8 cellular contexts compared by ENCODE assay signal in the genomic region with DNA sequence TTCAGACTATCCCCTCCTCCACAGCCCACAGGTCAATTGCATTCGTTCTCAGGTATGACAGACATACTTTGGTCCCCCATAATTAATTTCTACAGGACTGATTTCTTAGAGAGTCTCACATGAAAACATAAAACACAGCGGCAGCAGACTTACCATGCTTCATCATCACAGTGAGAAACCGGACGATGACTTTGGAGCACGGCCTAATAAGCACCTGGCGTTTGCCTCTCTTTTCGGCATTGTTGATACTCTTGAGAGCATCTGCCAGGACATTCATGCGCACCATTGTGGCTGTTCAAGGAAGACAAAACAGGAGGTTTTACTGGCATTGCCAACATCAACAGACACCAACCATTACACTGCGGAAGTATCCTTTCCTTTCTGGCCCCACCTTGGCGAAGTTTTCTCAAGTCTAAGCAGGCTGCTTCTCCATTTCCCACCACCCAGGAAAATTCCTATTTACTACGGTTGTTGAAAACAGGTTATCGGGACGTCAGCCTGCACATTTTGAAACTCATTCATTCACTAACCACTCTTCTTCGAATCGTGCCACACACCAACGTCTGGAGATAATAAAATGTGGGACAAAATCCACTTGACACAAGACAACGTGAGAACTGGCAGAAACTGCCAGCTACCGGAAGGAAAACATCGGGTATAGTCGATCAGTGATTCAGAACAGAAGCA. TPM values are rescaled to one million over a fixed set of nuclear protein-coding genes. Genes with fewer than 3 reads are reported as not detected.
DNase-seq lines count a peak whose midpoint lies in the region; ATAC-seq and TF ChIP-seq lines count a peak whose summit lies in the region.

No MANE protein-coding gene starts in this region.

- no peak for TF ChIP-seq CTCF in liver (IDR thresholded peaks at IDR 0.05; ENCODE audit: low read depth, low read length, missing input control)
- TF ChIP-seq CTCF in upper lobe of left lung (IDR thresholded peaks at IDR 0.05), result no peak

- no peaks in the 10 kb centered on the region for H3K27me3 Mint-ChIP-seq in activated naive CD4-positive, alpha-beta T cell treated with anti-CD3 and anti-CD28 coated beads, Interleukin-2, amount 10 ng/mL, durations not matched to agents 7 days and 5 days

- ATAC-seq in upper lobe of left lung (ENCODE audit: low FRiP score in 2 of 2), result no peak

- no peak for TF ChIP-seq RAD21 in liver (IDR thresholded peaks at IDR 0.05)

- H3K4me1 ChIP-seq in adipocyte (ENCODE audit: control insufficient read depth, insufficient read depth, low read length) (peaks cover 66% of the 10 kb centered on the region), liver (ENCODE audit: control insufficient read depth in 4 of 4, insufficient read depth in 4 of 4, low read length in 3 of 4) (peaks cover 4 to 26% (median 21%) of the 10 kb centered on the region in 4 donors), upper lobe of left lung (peaks cover 40 to 56% (median 45%) of the 10 kb centered on the region in 4 donors)

- H3K27ac ChIP-seq in liver (ENCODE audit: low read depth in 1 of 2, low read length in 2 of 2) (peak overlapping the region; percentile 55 to 64), upper lobe of left lung (peak overlapping the region; percentile 83 to 94 (median 85))

- H3K36me3 ChIP-seq in adipocyte (ENCODE audit: control insufficient read depth, insufficient read depth, low read length, severe bottlenecking), result peaks cover 73% of the 10 kb centered on the region
- peaks cover 13 to 44% (median 30%) of the 10 kb centered on the region in 4 donors for H3K36me3 ChIP-seq in liver (ENCODE audit: control insufficient read depth in 4 of 4, insufficient read depth in 3 of 4, low read depth in 1 of 4, low read length in 3 of 4)
- H3K36me3 ChIP-seq in upper lobe of left lung, result peaks cover 29 to 65% (median 48%) of the 10 kb centered on the region in 4 donors

- H3K27ac Mint-ChIP-seq in activated naive CD4-positive, alpha-beta T cell treated with anti-CD3 and anti-CD28 coated beads, Interleukin-2, amount 10 ng/mL, durations not matched to agents 7 days and 5 days, result peak overlapping the region; percentile 95

- H3K36me3 Mint-ChIP-seq in activated naive CD4-positive, alpha-beta T cell treated with anti-CD3 and anti-CD28 coated beads, Interleukin-2, amount 10 ng/mL, durations not matched to agents 7 days and 5 days, result peaks cover 87% of the 10 kb centered on the region

- H3K27me3 ChIP-seq in adipocyte (replicated peaks; ENCODE audit: control insufficient read depth, insufficient read depth, low read length), result no peaks in the 10 kb centered on the region
- no peaks in the 10 kb centered on the region for H3K27me3 ChIP-seq in liver (ENCODE audit: control insufficient read depth in 4 of 4, insufficient read depth in 4 of 4, low read length in 3 of 4)
- no peaks in the 10 kb centered on the region for H3K27me3 ChIP-seq in upper lobe of left lung

- H3K9ac ChIP-seq in adipocyte (ENCODE audit: low read length) (peak overlapping the region; percentile 97), liver (ENCODE audit: low read depth in 1 of 2, low read length in 2 of 2) (peak overlapping the region; percentile 94 to 95)

- DNase-seq in activated naive CD4-positive, alpha-beta T cell treated with anti-CD3 and anti-CD28 coated beads, Interleukin-2, amount 10 ng/mL, durations not matched to agents 7 days and 5 days, result no peak
- DNase-seq in activated naive CD4-positive, alpha-beta T cell treated with Interleukin-2 at 50 U/mL for 16 hours, result no peak
- peak; percentile 19 for DNase-seq in adipocyte (ENCODE audit: low read depth)
- no peak for DNase-seq in upper lobe of left lung
- DNase-seq in NCI-H510A treated with DMSO at 0.1 percent for 48 hours (lab: John Stamatoyannopoulos, UW), result no peak
- DNase-seq in stimulated activated CD8-positive, alpha-beta memory T cell treated with anti-CD3 and anti-CD28 coated beads, Interleukin-4, amount 100 ng/mL, for 48 hours, result no peak
- DNase-seq in NCI-H1048 (lab: John Stamatoyannopoulos, UW), result no peak

- TF ChIP-seq POLR2A in upper lobe of left lung (IDR thresholded peaks at IDR 0.05), result no peak

- peaks cover 62% of the 10 kb centered on the region for H3K4me1 Mint-ChIP-seq in activated naive CD4-positive, alpha-beta T cell treated with anti-CD3 and anti-CD28 coated beads, Interleukin-2, amount 10 ng/mL, durations not matched to agents 7 days and 5 days

- peak overlapping the region; percentile 95 for H3K4me3 Mint-ChIP-seq in activated naive CD4-positive, alpha-beta T cell treated with anti-CD3 and anti-CD28 coated beads, Interleukin-2, amount 10 ng/mL, durations not matched to agents 7 days and 5 days

- 14% methylated on average over 20 of the region's 20 CpGs for WGBS in liver
- WGBS in upper lobe of left lung, 2 donors, result 11 to 15% methylated on average over 20 of the region's 20 CpGs

- no peaks in the 10 kb centered on the region for H3K9me3 Mint-ChIP-seq in activated naive CD4-positive, alpha-beta T cell treated with anti-CD3 and anti-CD28 coated beads, Interleukin-2, amount 10 ng/mL, durations not matched to agents 7 days and 5 days

- H3K4me3 ChIP-seq in adipocyte (ENCODE audit: low read length) (peak overlapping the region; percentile 100), liver (ENCODE audit: low read depth in 1 of 3, low read length in 3 of 3) (peak overlapping the region; percentile 65 to 97 (median 89)), upper lobe of left lung (peak overlapping the region; percentile 63 to 98 (median 73))

- H3K9me3 ChIP-seq in adipocyte (ENCODE audit: control insufficient read depth, low read length) (no peaks in the 10 kb centered on the region), liver (ENCODE audit: control insufficient read depth in 4 of 4, low read length in 3 of 4) (no peaks in the 10 kb centered on the region), upper lobe of left lung (no peaks in the 10 kb centered on the region)

- CTCF ChIA-PET in activated naive CD4-positive, alpha-beta T cell treated with anti-CD3 and anti-CD28 coated beads, Interleukin-2, amount 10 ng/mL, durations not matched to agents 7 days and 5 days (lab: Charles Lee), result interaction anchor here (0.7 to 1.4 kb wide), 2 partner anchors 12 to 13 kb away, joined by 3 to 10 read pairs; partner anchors contain the start of gene ARL6IP1

- TF ChIP-seq EP300 in upper lobe of left lung (IDR thresholded peaks at IDR 0.05), result no peak

TF ChIP-seq in liver, 16 proteins besides CTCF, POLR2A, EP300 and RAD21 (continues in another document):
- TF ChIP-seq SP1 (IDR thresholded peaks at IDR 0.05), result no peak
- no peak for TF ChIP-seq GABPA (IDR thresholded peaks at IDR 0.05 in 1 of 2, conservative IDR thresholded peaks at IDR 0.05 in 1 of 2)
- no peak for TF ChIP-seq JUND (IDR thresholded peaks at IDR 0.05)
- TF ChIP-seq FOXA2 (IDR thresholded peaks at IDR 0.05), result no peak
- no peak for TF ChIP-seq YY1 (IDR thresholded peaks at IDR 0.05)
- TF ChIP-seq FOXA1 (IDR thresholded peaks at IDR 0.05), result no peak
- TF ChIP-seq ZBTB33 (IDR thresholded peaks at IDR 0.05), result no peak
- TF ChIP-seq, protein P1, sequence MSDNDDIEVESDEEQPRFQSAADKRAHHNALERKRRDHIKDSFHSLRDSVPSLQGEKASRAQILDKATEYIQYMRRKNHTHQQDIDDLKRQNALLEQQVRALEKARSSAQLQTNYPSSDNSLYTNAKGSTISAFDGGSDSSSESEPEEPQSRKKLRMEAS (IDR thresholded peaks at IDR 0.05), result no peak
- TF ChIP-seq HNF4G (IDR thresholded peaks at IDR 0.05), result no peak
- TF ChIP-seq REST (IDR thresholded peaks at IDR 0.05), result no peak
- TF ChIP-seq NR2F2 (IDR thresholded peaks at IDR 0.05), result no peak

RNA-seq across cellular contexts. Expression of gene RPS15A, which starts 1.2 kb away (rescaled TPM):
- total RNA-seq in liver (1,000 to 10,000 TPM in 1 of 2 donors, 100 to 1,000 TPM in 1; 703 to 1,185 TPM), upper lobe of left lung (1,000 to 10,000 TPM in 2 of 6 donors, 100 to 1,000 TPM in 4; 195 to 1,334 (median 859) TPM)
- polyA plus RNA-seq in liver, result 1,000 to 10,000 TPM in 1 of 2 donors, 100 to 1,000 TPM in 1; 349 to 1,088 TPM

RNA-seq across cellular contexts. Expression of gene ARL6IP1, which starts 12.4 kb away (rescaled TPM):
- 100 to 1,000 TPM; 222 to 260 TPM for total RNA-seq in liver
- polyA plus RNA-seq in liver, result 100 to 1,000 TPM in 1 of 2 donors, 10 to 100 TPM in 1; 99.0 to 146 TPM
- 100 to 1,000 TPM in 3 of 6 donors, 10 to 100 TPM in 3; 37.7 to 172 (median 105) TPM for total RNA-seq in upper lobe of left lung
